8 cellular contexts compared by ENCODE assay signal in the genomic region with DNA sequence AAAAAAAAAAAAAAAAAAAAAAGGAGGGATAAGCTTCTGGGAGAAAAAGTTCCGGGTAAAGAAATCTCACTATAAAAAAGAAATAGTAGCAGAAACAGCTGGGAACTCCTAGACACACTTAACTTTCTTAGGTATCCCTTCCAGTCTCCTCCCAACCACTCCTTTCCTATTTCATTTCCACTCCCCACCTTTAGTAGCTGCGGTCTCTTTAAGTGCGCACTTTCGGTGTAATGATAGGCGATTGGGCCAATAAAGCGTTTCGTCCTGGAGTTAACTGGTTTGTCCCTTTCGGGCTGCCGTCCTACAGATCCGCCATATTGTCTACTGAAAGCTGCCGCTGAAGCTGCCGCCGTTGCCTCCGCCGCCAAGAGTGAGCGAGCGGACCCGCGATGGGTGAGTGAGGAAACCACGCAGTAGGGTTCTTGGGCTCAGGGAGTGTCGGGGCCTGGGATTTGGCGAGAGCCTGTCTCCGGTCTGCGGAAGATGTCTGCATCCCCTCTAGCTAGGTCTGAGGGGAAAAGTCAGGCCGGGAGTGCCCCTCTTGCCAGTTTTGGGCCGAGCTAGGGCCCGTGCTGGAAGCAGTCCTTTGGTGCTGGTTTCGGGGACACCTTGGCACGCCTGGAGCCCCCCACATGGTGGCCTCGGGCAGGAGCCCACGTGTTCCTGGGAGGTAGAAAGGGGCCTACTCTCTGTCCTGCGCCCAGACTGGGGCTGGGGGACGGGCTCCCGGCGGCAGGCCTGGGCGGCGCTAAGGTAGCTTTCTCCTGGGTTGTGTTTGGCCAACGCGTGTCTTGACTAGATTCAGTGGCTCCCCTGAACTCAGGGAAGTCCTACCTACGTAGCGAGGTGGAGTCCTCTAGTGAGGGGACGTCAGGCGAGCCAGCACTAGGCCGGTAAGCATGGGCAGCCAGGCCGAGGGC. TPM values are rescaled to one million over a fixed set of nuclear protein-coding genes. Genes with fewer than 3 reads are reported as not detected.
A peak's percentile ranks its signal among the peaks of the same experiment; 100 is the strongest.
DNase-seq lines count a peak whose midpoint lies in the region; ATAC-seq and TF ChIP-seq lines count a peak whose summit lies in the region.

Gene KPNA6 (plus strand): TSS at position 315 of the 920 bp plus-strand sequence. CDS start 75 bp downstream, at position 390.

- no peaks in the 10 kb centered on the region for H3K9me3 ChIP-seq in ectodermal cell (ENCODE audit: control insufficient read depth, low read length)
- no peaks in the 10 kb centered on the region for H3K9me3 ChIP-seq in lower lobe of right lung

- 0 to 1% methylated on average over 44 to 45 of the region's 45 CpGs for WGBS in ectodermal cell, 2 experiments

- POLR2A ChIA-PET in activated CD8-positive, alpha-beta T cell treated with anti-CD3 and anti-CD28 coated beads, Interleukin-2, amount 10 ng/mL, durations not matched to agents 7 days and 5 days (lab: Charles Lee) = interaction anchor here (0.5 to 3.1 kb wide), 18 partner anchors 10 to 1098 kb away, joined by 3 to 28 read pairs (median 4); partner anchors contain the start of genes BSDC1, HDAC1, KHDRBS1 and PTP4A2

- no peaks in the 10 kb centered on the region for H3K27me3 Mint-ChIP-seq in activated CD8-positive, alpha-beta T cell treated with anti-CD3 and anti-CD28 coated beads, Interleukin-2, amount 10 ng/mL, durations not matched to agents 7 days and 5 days (ENCODE audit: low read depth)

- H3K4me3 ChIP-seq in ectodermal cell (ENCODE audit: insufficient read depth, low read depth, low read length) (peak within 1 kb of the TSS; percentile 87), lower lobe of right lung (peak within 1 kb of the TSS; percentile 97)

- peaks cover 40% of the 10 kb centered on the region for H3K4me1 Mint-ChIP-seq in activated CD8-positive, alpha-beta T cell treated with anti-CD3 and anti-CD28 coated beads, Interleukin-2, amount 10 ng/mL, durations not matched to agents 7 days and 5 days (ENCODE audit: low read depth)

- no peak for TF ChIP-seq CTCF in lower lobe of right lung (IDR thresholded peaks at IDR 0.05)

- H3K36me3 Mint-ChIP-seq in activated CD8-positive, alpha-beta T cell treated with anti-CD3 and anti-CD28 coated beads, Interleukin-2, amount 10 ng/mL, durations not matched to agents 7 days and 5 days (ENCODE audit: low read depth) = peaks cover 13% of the 10 kb centered on the region

- H3K27ac Mint-ChIP-seq in activated CD8-positive, alpha-beta T cell treated with anti-CD3 and anti-CD28 coated beads, Interleukin-2, amount 10 ng/mL, durations not matched to agents 7 days and 5 days = peak within 1 kb of the TSS; percentile 98

- no peaks in the 10 kb centered on the region for H3K27me3 ChIP-seq in ectodermal cell (ENCODE audit: control insufficient read depth, insufficient read depth, low read length, poor library complexity, severe bottlenecking)
- no peaks in the 10 kb centered on the region for H3K27me3 ChIP-seq in lower lobe of right lung (ENCODE audit: low read depth)

- H3K9me3 Mint-ChIP-seq in activated CD8-positive, alpha-beta T cell treated with anti-CD3 and anti-CD28 coated beads, Interleukin-2, amount 10 ng/mL, durations not matched to agents 7 days and 5 days (ENCODE audit: insufficient read depth) = no peaks in the 10 kb centered on the region

- peak; percentile 9 to 88 (median 84) for DNase-seq in C1 segment of cervical spinal cord (lab: John Stamatoyannopoulos, UW)
- peak; percentile 91 for DNase-seq in HS-5 (ENCODE audit: low read depth)
- peak; percentile 36 for DNase-seq in NK-92 (lab: John Stamatoyannopoulos, UW; ENCODE audit: unreplicated experiment)
- peak; percentile 95 for DNase-seq in activated CD8-positive, alpha-beta T cell treated with anti-CD3 and anti-CD28 coated beads, Interleukin-2, amount 10 ng/mL, durations not matched to agents 7 days and 5 days
- peak; percentile 89 for DNase-seq in lower lobe of right lung
- peak; percentile 71 to 76 (median 72) for DNase-seq in stimulated activated CD4-positive, alpha-beta T cell treated with anti-CD3 and anti-CD28 coated beads, TNF-alpha, amount 100 ng/mL, for 1 hour (ENCODE audit: low read depth in 3 of 3, low spot score in 1 of 3)

- peak within 1 kb of the TSS; percentile 98 for H3K4me3 Mint-ChIP-seq in activated CD8-positive, alpha-beta T cell treated with anti-CD3 and anti-CD28 coated beads, Interleukin-2, amount 10 ng/mL, durations not matched to agents 7 days and 5 days

- ATAC-seq in GM19351 (IDR thresholded peaks at IDR 0.05; ENCODE audit: unreplicated experiment) (peak; percentile 70), lower lobe of right lung (peak; percentile 95)
- ATAC-seq in activated CD8-positive, alpha-beta T cell treated with anti-CD3 and anti-CD28 coated beads, Interleukin-2, amount 10 ng/mL, durations not matched to agents 7 days and 5 days = peak; percentile 80

- no peaks in the 10 kb centered on the region for H3K4me1 ChIP-seq in ectodermal cell (ENCODE audit: control insufficient read depth, insufficient read depth, low read length)
- H3K4me1 ChIP-seq in lower lobe of right lung = peaks cover 39% of the 10 kb centered on the region

- H3K27ac ChIP-seq in ectodermal cell (ENCODE audit: insufficient read depth, low read depth, low read length, poor library complexity, severe bottlenecking) = peak within 1 kb of the TSS; percentile 47
- H3K27ac ChIP-seq in lower lobe of right lung = peak within 1 kb of the TSS; percentile 94

- CTCF ChIA-PET in activated CD8-positive, alpha-beta T cell treated with anti-CD3 and anti-CD28 coated beads, Interleukin-2, amount 10 ng/mL, durations not matched to agents 7 days and 5 days (lab: Charles Lee) = interaction anchor here (0.7 to 3.3 kb wide), 30 partner anchors 8 to 445 kb away, joined by 3 to 21 read pairs (median 4); partner anchors contain the start of genes BSDC1, IQCC, TMEM39B and TXLNA

- no peaks in the 10 kb centered on the region for H3K36me3 ChIP-seq in ectodermal cell (ENCODE audit: control insufficient read depth, insufficient read depth, low read length)
- peaks cover under 1% of the 10 kb centered on the region for H3K36me3 ChIP-seq in lower lobe of right lung

- intact Hi-C loops in lower lobe of right lung (cut with DNase I) = no loop called here

RNA-seq across cellular contexts. Expression of gene KPNA6, which starts in this region (rescaled TPM):
- total RNA-seq in activated CD8-positive, alpha-beta T cell treated with anti-CD3 and anti-CD28 coated beads, Interleukin-2, amount 10 ng/mL, durations not matched to agents 7 days and 5 days = 10 to 100 TPM; 65.7 to 67.2 TPM
- polyA plus RNA-seq in ectodermal cell (2013, experiment 1 of 4) = 53.4 TPM
- polyA plus RNA-seq in ectodermal cell (2013, experiment 2 of 4) = 63.0 TPM
- polyA plus RNA-seq in ectodermal cell (2013, experiment 3 of 4) = 30.4 TPM
- polyA plus RNA-seq in ectodermal cell (2013, experiment 4 of 4) = 34.2 TPM
- total RNA-seq in lower lobe of right lung = 57.1 TPM

Comparison
In these comparisons a context has a peak if more than half of its experiments do, and no peak if none do; other contexts are left out.
1. Peak in every context shown above with its lines: DNase-seq, ATAC-seq, H3K4me3 ChIP-seq and H3K27ac ChIP-seq.
2. DNase-seq: peak in every context shown above with its lines; median percentile 95 in activated CD8-positive, alpha-beta T cell treated with anti-CD3 and anti-CD28 coated beads, Interleukin-2, amount 10 ng/mL, durations not matched to agents 7 days and 5 days; 91 in HS-5; 89 in lower lobe of right lung; 84 in C1 segment of cervical spinal cord; 72 in stimulated activated CD4-positive, alpha-beta T cell treated with anti-CD3 and anti-CD28 coated beads, TNF-alpha, amount 100 ng/mL, for 1 hour; 36 in NK-92.